ENCODE assay signal across 20 cellular contexts in the genomic region with DNA sequence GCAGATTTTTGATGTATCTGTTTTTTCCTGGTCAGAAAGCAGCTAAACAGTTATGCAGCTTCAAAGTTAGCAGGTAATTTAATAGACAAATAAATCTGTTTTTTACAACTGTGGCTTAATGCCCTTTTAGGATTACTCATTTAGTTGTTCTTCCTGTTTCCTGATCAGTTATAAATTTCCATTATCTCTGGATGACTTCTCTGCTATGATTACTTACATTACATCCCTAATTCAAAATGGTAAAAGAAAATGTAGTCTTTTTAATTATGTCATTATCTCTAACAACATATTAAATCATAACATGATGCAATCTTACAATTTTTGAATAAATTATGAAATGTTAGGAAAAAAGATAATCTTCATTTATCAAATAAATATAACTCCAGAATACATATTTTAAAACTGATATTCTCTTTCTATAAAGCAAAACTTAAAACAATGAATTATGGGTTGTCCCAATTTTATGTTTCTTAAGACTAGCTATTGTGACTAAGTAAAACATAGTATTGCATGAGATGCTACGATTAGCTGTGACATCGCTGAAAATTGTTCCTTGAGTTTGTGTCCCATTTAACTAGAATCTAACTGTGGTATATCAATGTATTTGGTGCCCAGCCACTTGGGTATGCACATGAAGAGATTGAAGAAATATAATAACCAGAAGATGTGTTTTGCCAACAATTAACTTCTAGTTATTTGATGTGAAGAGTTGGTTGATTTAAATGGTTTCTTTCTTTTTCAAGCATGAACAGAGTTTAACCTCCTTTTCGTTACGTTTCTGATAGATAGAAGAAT.
"Had no signal": no experiment of that assay in that cellular context is flagged by ENCODE, and none has a peak within 500 bp of the region (broad histone marks: within the 10 kb centered on the region; RNA-seq: fewer than 3 reads in every experiment).

No MANE protein-coding gene starts in this region.

- H3K36me3 Mint-ChIP-seq: brain had no signal

- H3K9me3 ChIP-seq: sigmoid colon, spleen, thyroid gland, upper lobe of right lung had no signal

- H3K36me3 ChIP-seq: sigmoid colon, spleen, thyroid gland, upper lobe of right lung had no signal

- DNase-seq: activated CD4-positive, alpha-beta T cell treated with anti-CD3 and anti-CD28 coated beads for 1 hour; activated CD4-positive, alpha-beta T cell treated with anti-CD3 and anti-CD28 coated beads, Interleukin-2, amount 50 U/mL, for 1 hour; activated CD8-positive, alpha-beta T cell treated with anti-CD3 and anti-CD28 coated beads, Interleukin-2, amount 10 ng/mL, durations not matched to agents 7 days and 5 days; activated gamma-delta T cell; activated naive CD4-positive, alpha-beta T cell treated with anti-CD3 and anti-CD28 coated beads, Interleukin-2, amount 50 U/mL, for 16 hours; activated naive CD8-positive, alpha-beta T cell treated with anti-CD3 and anti-CD28 coated beads, Interleukin-2, amount 50 U/mL, for 24 hours; effector CD8-positive, alpha-beta T cell; hippocampal formation; left cardiac atrium; sigmoid colon; spleen; stimulated activated CD4-positive, alpha-beta T cell treated with anti-CD3 and anti-CD28 coated beads, Interleukin-4, amount 100 ng/mL, for 24 hours; stimulated activated naive CD8-positive, alpha-beta T cell treated with anti-CD3 and anti-CD28 coated beads, Interleukin-15, Interleukin-2, amounts not matched to agents 100 U/mL and 50 U/mL, for 24 hours; T-helper 1 cell; thyroid gland; upper lobe of right lung had no signal

- H3K27ac Mint-ChIP-seq: activated CD8-positive, alpha-beta T cell treated with anti-CD3 and anti-CD28 coated beads, Interleukin-2, amount 10 ng/mL, durations not matched to agents 7 days and 5 days; activated naive CD8-positive, alpha-beta T cell treated with anti-CD3 and anti-CD28 coated beads, Interleukin-2, amount 50 U/mL, for 24 hours; activated T-helper 1 cell treated with anti-CD3 and anti-CD28 coated beads, Interleukin-12 subunit alpha, Interleukin-12 subunit beta, Interleukin-2, Interleukin-4 antibody, amounts not matched to agents 30 ng/mL and 10 ng/mL and 1 ng/mL, durations not matched to agents 14 hours and 24 hours and 36 hours; dendritic cell treated with granulocyte-macrophage colony-stimulating factor and Interleukin-4, amounts not matched to agents 40 ng/mL and 50 ng/mL, for 4 days had no signal

- H3K27me3 ChIP-seq: sigmoid colon, spleen, thyroid gland, upper lobe of right lung had no signal

- H3K4me3 Mint-ChIP-seq: activated CD8-positive, alpha-beta T cell treated with anti-CD3 and anti-CD28 coated beads, Interleukin-2, amount 10 ng/mL, durations not matched to agents 7 days and 5 days; activated naive CD8-positive, alpha-beta T cell treated with anti-CD3 and anti-CD28 coated beads, Interleukin-2, amount 50 U/mL, for 24 hours; activated T-helper 1 cell treated with anti-CD3 and anti-CD28 coated beads, Interleukin-12 subunit alpha, Interleukin-12 subunit beta, Interleukin-2, Interleukin-4 antibody, amounts not matched to agents 30 ng/mL and 10 ng/mL and 1 ng/mL, durations not matched to agents 14 hours and 24 hours and 36 hours; brain; dendritic cell treated with granulocyte-macrophage colony-stimulating factor and Interleukin-4, amounts not matched to agents 40 ng/mL and 50 ng/mL, for 4 days had no signal

- ATAC-seq: activated CD8-positive, alpha-beta T cell treated with anti-CD3 and anti-CD28 coated beads, Interleukin-2, amount 10 ng/mL, durations not matched to agents 7 days and 5 days; activated naive CD8-positive, alpha-beta T cell treated with anti-CD3 and anti-CD28 coated beads, Interleukin-2, amount 50 U/mL, for 24 hours; esophagus mucosa; stimulated activated naive CD8-positive, alpha-beta T cell treated with anti-CD3 and anti-CD28 coated beads, Interleukin-15, Interleukin-2, amounts not matched to agents 100 U/mL and 50 U/mL, for 24 hours; upper lobe of right lung had no signal

- H3K27me3 Mint-ChIP-seq: activated naive CD8-positive, alpha-beta T cell treated with anti-CD3 and anti-CD28 coated beads, Interleukin-2, amount 50 U/mL, for 24 hours; dendritic cell treated with granulocyte-macrophage colony-stimulating factor and Interleukin-4, amounts not matched to agents 40 ng/mL and 50 ng/mL, for 4 days had no signal

- H3K27ac ChIP-seq: sigmoid colon, spleen, thyroid gland, upper lobe of right lung had no signal

- H3K4me1 Mint-ChIP-seq: activated naive CD8-positive, alpha-beta T cell treated with anti-CD3 and anti-CD28 coated beads, Interleukin-2, amount 50 U/mL, for 24 hours had no signal

- H3K4me1 ChIP-seq: sigmoid colon, spleen, thyroid gland, upper lobe of right lung had no signal

- H3K9me3 Mint-ChIP-seq: activated T-helper 1 cell treated with anti-CD3 and anti-CD28 coated beads, Interleukin-12 subunit alpha, Interleukin-12 subunit beta, Interleukin-2, Interleukin-4 antibody, amounts not matched to agents 30 ng/mL and 10 ng/mL and 1 ng/mL, durations not matched to agents 14 hours and 24 hours and 36 hours; dendritic cell treated with granulocyte-macrophage colony-stimulating factor and Interleukin-4, amounts not matched to agents 40 ng/mL and 50 ng/mL, for 4 days had no signal

- H3K4me3 ChIP-seq: sigmoid colon, spleen, thyroid gland, upper lobe of right lung had no signal
